ENCODE assay signal across 17 cellular contexts in genomic region chr20:24761220-24762065, GRCh38.
"Had no signal": no experiment of that assay in that cellular context is flagged by ENCODE, and none has a peak within 500 bp of the region (broad histone marks: within the 10 kb centered on the region; RNA-seq: fewer than 3 reads in every experiment).

No MANE protein-coding gene starts in this region.

- H3K27me3 ChIP-seq: brain microvascular endothelial cell, gastrocnemius medialis, hepatocyte, pancreas, upper lobe of left lung had no signal

- H3K9me3 ChIP-seq: pancreas, suprapubic skin had no signal

- H3K4me3 ChIP-seq: gastrocnemius medialis, hepatocyte, pancreas, SK-N-MC, skin epidermis, suprapubic skin, upper lobe of left lung had no signal

- H3K36me3 ChIP-seq: brain microvascular endothelial cell, gastrocnemius medialis, pancreas, suprapubic skin, upper lobe of left lung had no signal

- H3K27ac Mint-ChIP-seq: activated naive CD8-positive, alpha-beta T cell; T-helper 1 cell treated with Interleukin-12 subunit alpha and Interleukin-12 subunit beta and Interleukin-4 antibody, amounts not matched to agents 30 μg/mL and 1 μg/mL, for 36 hours had no signal

- H3K4me1 ChIP-seq: gastrocnemius medialis, suprapubic skin, upper lobe of left lung had no signal

- H3K27ac ChIP-seq: brain microvascular endothelial cell, gastrocnemius medialis, hepatocyte, pancreas, SK-N-MC, skin epidermis, suprapubic skin, upper lobe of left lung had no signal

- H3K9me3 Mint-ChIP-seq: T-helper 1 cell treated with Interleukin-12 subunit alpha and Interleukin-12 subunit beta and Interleukin-4 antibody, amounts not matched to agents 30 μg/mL and 1 μg/mL, for 36 hours had no signal

- H3K4me1 Mint-ChIP-seq: neural crest cell had no signal

- H3K36me3 Mint-ChIP-seq: activated naive CD8-positive, alpha-beta T cell had no signal

- DNase-seq: activated CD4-positive, alpha-beta T cell treated with anti-CD3 and anti-CD28 coated beads for 48 hours; activated T-cell treated with anti-CD3 and anti-CD28 coated beads, Interleukin-2, amount 50 U/mL, for 1 hour; amygdala; brain microvascular endothelial cell; effector CD4-positive, alpha-beta T cell; gastrocnemius medialis; retina; stimulated activated naive CD4-positive, alpha-beta T cell had no signal

- H3K4me3 Mint-ChIP-seq: activated naive CD8-positive, alpha-beta T cell; neural crest cell; T-helper 1 cell treated with Interleukin-12 subunit alpha and Interleukin-12 subunit beta and Interleukin-4 antibody, amounts not matched to agents 30 μg/mL and 1 μg/mL, for 36 hours had no signal
